In the genomic region with DNA sequence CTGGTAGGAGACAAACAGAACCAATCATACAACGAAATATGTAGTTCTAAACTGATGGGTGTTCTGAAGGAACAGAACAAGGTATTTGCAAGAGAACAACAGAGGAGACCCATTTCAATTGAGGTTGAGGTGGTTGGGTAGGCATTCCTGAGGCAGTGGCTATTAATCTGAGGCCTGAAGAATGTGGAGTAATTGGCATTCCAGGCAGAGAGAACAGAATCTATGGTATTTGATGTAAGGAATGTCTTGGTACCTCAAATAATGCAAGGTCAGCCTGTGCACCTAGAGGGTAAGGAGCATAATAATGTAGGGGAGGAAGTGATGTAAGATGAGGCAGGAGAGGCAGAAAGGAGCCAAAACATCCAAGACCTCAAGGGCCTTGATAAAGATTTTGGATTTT, we compare ENCODE assay signal across 18 cellular contexts.
DNase-seq lines count a peak whose midpoint lies in the region; ATAC-seq, FAIRE-seq and TF ChIP-seq lines count a peak whose summit lies in the region.
"Had no signal": no experiment of that assay in that cellular context is flagged by ENCODE, and none has a peak within 500 bp of the region (broad histone marks: within the 10 kb centered on the region; RNA-seq: fewer than 3 reads in every experiment).

No MANE protein-coding gene starts in this region.

- peak; percentile 97 for FAIRE-seq in H1 (lab: Jason Lieb, UNC)
- FAIRE-seq: A204.1, D721Med, HTR-8/SVneo, K562 had no signal

- H3K4me1 Mint-ChIP-seq in stimulated activated naive B cell treated with anti-CD40 and anti-IgM and Interleukin-4, amounts not matched to agents 10 μg/mL and 1 μg/mL and 100 μg/mL, for 72 hours, result peaks cover 2 to 6% of the 10 kb centered on the region in 2 donors

- no peak overlapping the region for H3K4ac ChIP-seq in H1 (replicated peaks; ENCODE audit: insufficient read length, low read depth, low read length)

- DNase-seq in H7 (peak; percentile 8), H1 (ENCODE audit: low read depth in 1 of 2, low spot score in 2 of 2) (no peak), iPS-NIHi7 (ENCODE audit: extremely low spot score) (peak; percentile 12), renal cortical epithelial cell (ENCODE audit: low read depth) (peak; percentile 60), spleen (no peak)
- no peak for DNase-seq in stimulated activated naive B cell treated with anti-CD40 and anti-IgM and Interleukin-4, amounts not matched to agents 10 μg/mL and 1 μg/mL and 100 μg/mL, for 72 hours
- DNase-seq: CD8-positive, alpha-beta T cell; COR-L47; DND-41; GF-D8; GM23248; HCEC 1CT had no signal

- CTCF ChIA-PET in H1 (lab: Charles Lee; ENCODE audit: partially characterized antibody), result interaction anchor here (1.2 kb wide), 1 partner anchor 78 kb away, joined by 9 read pairs; no protein-coding TSS in a partner anchor

- H3K23me2 ChIP-seq in H1 (ENCODE audit: low read depth, low read length), result no peaks in the 10 kb centered on the region; the same call in 1 of the 2 replicates

- peaks cover 10 to 14% of the 10 kb centered on the region in 2 donors for H3K27me3 Mint-ChIP-seq in stimulated activated naive B cell treated with anti-CD40 and anti-IgM and Interleukin-4, amounts not matched to agents 10 μg/mL and 1 μg/mL and 100 μg/mL, for 72 hours

- H4K5ac ChIP-seq in H1 (ENCODE audit: insufficient read length, low read depth, low read length), result no peak overlapping the region

- TF ChIP-seq POLR2A in H1 (IDR thresholded peaks at IDR 0.05; ENCODE audit: control extremely low read depth in 1 of 2, low read depth in 2 of 2, low read length in 2 of 2) (no peak), spleen (IDR thresholded peaks at IDR 0.05) (no peak)

- no peak overlapping the region for H3K18ac ChIP-seq in H1 (ENCODE audit: extremely low read depth, low read length)

- H2BK20ac ChIP-seq in H1 (ENCODE audit: low read length), result no peak overlapping the region

- no peak overlapping the region for H3K56ac ChIP-seq in H1 (replicated peaks; ENCODE audit: insufficient read length, low read depth, low read length)

- no peak overlapping the region for H2BK5ac ChIP-seq in H1 (ENCODE audit: low read depth, low read length)

- POLR2A ChIA-PET in H1 (lab: Charles Lee; ENCODE audit: partially characterized antibody), result no interaction called here

- H3K36me3 ChIP-seq in H7 (replicated peaks; ENCODE audit: control insufficient read depth, insufficient read depth, low read length) (no peaks in the 10 kb centered on the region), H1 (ENCODE audit: control insufficient read depth in 2 of 4, insufficient read depth in 4 of 4, low read length in 3 of 4) (no peaks in the 10 kb centered on the region), spleen (no peaks in the 10 kb centered on the region)

- no peak overlapping the region for H2BK15ac ChIP-seq in H1 (ENCODE audit: low read length)

- H2AFZ ChIP-seq in H1 (ENCODE audit: low read length), result no peak overlapping the region
- H2AFZ ChIP-seq: GM23248 had no signal

- ATAC-seq in GM18907 (IDR thresholded peaks at IDR 0.05; ENCODE audit: unreplicated experiment), result no peak
- no peak for ATAC-seq in stimulated activated naive B cell treated with anti-CD40 and anti-IgM and Interleukin-4, amounts not matched to agents 10 μg/mL and 1 μg/mL and 100 μg/mL, for 72 hours (replicated peaks)
- ATAC-seq: CD8-positive, alpha-beta T cell; K562 had no signal

- H3K27me3 ChIP-seq in H7 (ENCODE audit: control insufficient read depth, insufficient read depth, low read length), result no peaks in the 10 kb centered on the region
- H3K27me3 ChIP-seq in H1 (replicated peaks in 1 of 4; ENCODE audit: control insufficient read depth in 3 of 4, extremely low read depth in 1 of 4, insufficient read depth in 3 of 4, low read length in 3 of 4), result no peaks in the 10 kb centered on the region
- H3K27me3 ChIP-seq in spleen (replicated peaks in 1 of 7), result peaks cover 0 to 13% (median 5%) of the 10 kb centered on the region in 7 donors

- H2BK120ac ChIP-seq in H1 (replicated peaks; ENCODE audit: low read depth, low read length), result no peak overlapping the region

- peaks cover 0 to 3% of the 10 kb centered on the region in 2 donors for H3K9me3 Mint-ChIP-seq in stimulated activated naive B cell treated with anti-CD40 and anti-IgM and Interleukin-4, amounts not matched to agents 10 μg/mL and 1 μg/mL and 100 μg/mL, for 72 hours
- H3K9me3 Mint-ChIP-seq: CD8-positive, alpha-beta T cell had no signal

- H2BK12ac ChIP-seq in H1 (ENCODE audit: low read depth, low read length), result no peak overlapping the region

- H4K8ac ChIP-seq in H1 (ENCODE audit: extremely low read depth, insufficient read depth, low read length), result no peak overlapping the region

- TF ChIP-seq CTCF in H1 (IDR thresholded peaks at IDR 0.05; ENCODE audit: control extremely low read depth in 1 of 3, insufficient read depth in 1 of 3, low read depth in 1 of 3, low read length in 3 of 3), result no peak
- TF ChIP-seq CTCF in spleen (IDR thresholded peaks at IDR 0.05 in 8 of 11, conservative IDR thresholded peaks at IDR 0.05 in 3 of 11), result no peak

- intact Hi-C loops in spleen (cut with DNase I; ENCODE audit: low total_unique reads), result no loop called here

- TF ChIP-seq RAD21 in H1 (IDR thresholded peaks at IDR 0.05 in 1 of 2, conservative IDR thresholded peaks at IDR 0.05 in 1 of 2; ENCODE audit: low read depth in 2 of 2, low read length in 2 of 2), result no peak

- H3K9me3 ChIP-seq in H1 (ENCODE audit: insufficient read depth in 2 of 2, low read depth in 1 of 2, low read length in 1 of 2), result no peaks in the 10 kb centered on the region
- peaks cover 0 to 4% (median 0%) of the 10 kb centered on the region in 8 donors for H3K9me3 ChIP-seq in spleen

- H3K4me3 ChIP-seq in H7 (ENCODE audit: insufficient read depth, low read depth, low read length) (no peak overlapping the region), H1 (ENCODE audit: extremely low read depth in 1 of 4, insufficient read depth in 2 of 4, low read depth in 3 of 4, low read length in 4 of 4) (no peak overlapping the region), spleen (no peak overlapping the region)
- H3K4me3 ChIP-seq: GM23248, K562 had no signal

- no peak for TF ChIP-seq EP300 in H1 (IDR thresholded peaks at IDR 0.05; ENCODE audit: borderline replicate concordance in 1 of 2, low read depth in 2 of 2, low read length in 2 of 2)

- H4K91ac ChIP-seq in H1 (replicated peaks; ENCODE audit: insufficient read length, low read length), result no peak overlapping the region

- H3K4me2 ChIP-seq in H1 (ENCODE audit: insufficient read depth in 1 of 2, low read depth in 2 of 2, low read length in 2 of 2), result 0 out of 4 replicates have a peak overlapping the region, but pooled peaks of 1 of the 2 experiments have one; percentile 2

- H3K27ac Mint-ChIP-seq in stimulated activated naive B cell treated with anti-CD40 and anti-IgM and Interleukin-4, amounts not matched to agents 10 μg/mL and 1 μg/mL and 100 μg/mL, for 72 hours, result no peak overlapping the region
- H3K27ac Mint-ChIP-seq: CD14-positive monocyte; CD8-positive, alpha-beta T cell had no signal

- no peak overlapping the region for H3K9ac ChIP-seq in H1 (replicated peaks in 1 of 4; ENCODE audit: extremely low read depth in 1 of 4, low read depth in 3 of 4, low read length in 3 of 4)
- H3K9ac ChIP-seq: GM23248 had no signal

- H3K4me3 Mint-ChIP-seq in stimulated activated naive B cell treated with anti-CD40 and anti-IgM and Interleukin-4, amounts not matched to agents 10 μg/mL and 1 μg/mL and 100 μg/mL, for 72 hours, result no peak overlapping the region
- H3K4me3 Mint-ChIP-seq: CD14-positive monocyte; CD8-positive, alpha-beta T cell had no signal

- H3K79me2 ChIP-seq in H1 (ENCODE audit: control insufficient read depth in 1 of 2, insufficient read depth in 2 of 2, low read length in 2 of 2), result no peaks in the 10 kb centered on the region

- H3K23ac ChIP-seq in H1 (ENCODE audit: insufficient read length), result no peak overlapping the region

- no peaks in the 10 kb centered on the region for H3K36me3 Mint-ChIP-seq in stimulated activated naive B cell treated with anti-CD40 and anti-IgM and Interleukin-4, amounts not matched to agents 10 μg/mL and 1 μg/mL and 100 μg/mL, for 72 hours
- H3K36me3 Mint-ChIP-seq: CD14-positive monocyte; CD8-positive, alpha-beta T cell had no signal

- H4K20me1 ChIP-seq in H1 (replicated peaks in 1 of 2; ENCODE audit: control insufficient read depth in 1 of 2, insufficient read depth in 2 of 2, low read length in 2 of 2), result no peaks in the 10 kb centered on the region

- no peak overlapping the region for H2AK5ac ChIP-seq in H1 (ENCODE audit: low read depth, low read length)

- no peak overlapping the region for H3K14ac ChIP-seq in H1 (ENCODE audit: insufficient read length)

- H3K4me1 ChIP-seq in H1 (replicated peaks in 1 of 4; ENCODE audit: control insufficient read depth in 3 of 4, insufficient read depth in 4 of 4, low read length in 3 of 4) (peaks cover 0 to 2% (median 0%) of the 10 kb centered on the region in 4 experiments; a peak in 1 of 7 replicates), spleen (peaks cover 0 to 9% (median 4%) of the 10 kb centered on the region in 6 donors)

- 0% methylated on average over 1 of the region's 1 CpG; no CpG with 5 or more reads in 1 of the 2 experiments for WGBS in H1 (ENCODE audit: extremely low coverage in 1 of 2, insufficient coverage in 1 of 2, insufficient read length in 1 of 2, insufficient replicate concordance in 2 of 2, low coverage in 1 of 2, low lambda C conversion rate in 2 of 2, missing lambda C conversion rate in 1 of 2), 2 experiments
- 40 to 71% (median 61%) methylated on average over 1 of the region's 1 CpG for WGBS in spleen, 5 donors

- H3K27ac ChIP-seq in H1 (ENCODE audit: low read depth, low read length) (no peak overlapping the region), spleen (no peak overlapping the region)
- H3K27ac ChIP-seq: GM23248 had no signal

- H3K79me1 ChIP-seq in H1 (ENCODE audit: low read depth, low read length), result no peaks in the 10 kb centered on the region

TF ChIP-seq in H1, 55 proteins besides CTCF, POLR2A, EP300 and RAD21:
- TF ChIP-seq TEAD4 (IDR thresholded peaks at IDR 0.05; ENCODE audit: low read depth, low read length) (peak; percentile 94), SP1 (IDR thresholded peaks at IDR 0.05; ENCODE audit: low read depth, low read length) (0 out of 2 replicates have a peak, but pooled peaks have one; percentile 35), YY1 (IDR thresholded peaks at IDR 0.05; ENCODE audit: low read depth, low read length) (no peak), CEBPB (IDR thresholded peaks at IDR 0.05; ENCODE audit: low read depth, low read length) (0 out of 2 replicates have a peak, but pooled peaks have one; percentile 4)

Comparison
In these comparisons a context has a peak if more than half of its experiments do, and no peak if none do; other contexts are left out.
1. DNase-seq: peak in H7 (single experiment), iPS-NIHi7 (single experiment) and renal cortical epithelial cell (single experiment); none in H1 (0 of 2), stimulated activated naive B cell treated with anti-CD40 and anti-IgM and Interleukin-4, amounts not matched to agents 10 μg/mL and 1 μg/mL and 100 μg/mL, for 72 hours (single experiment) and spleen (single experiment).